Comparison of ENCODE assay signal across 1 cellular context in genomic region chr6:160992323-160993314, GRCh38.
TF ChIP-seq lines count a peak whose summit lies in the region.

No MANE protein-coding gene starts in this region.

TF ChIP-seq in K562, 482 proteins besides CTCF, POLR2A, EP300 and RAD21 (continued from another document and continues in another):
- TF ChIP-seq DLX4 (CRISPR knock-in tag; IDR thresholded peaks at IDR 0.05) (no peak), HEY1 (CRISPR knock-in tag; IDR thresholded peaks at IDR 0.05; ENCODE audit: borderline replicate concordance) (no peak), HDAC1 (IDR thresholded peaks at IDR 0.05) (peak in 1 of 2 experiments; percentile 17; a peak in 1 of 4 replicates), SMARCC2 (IDR thresholded peaks at IDR 0.05; ENCODE audit: low read depth) (peak; percentile 85), BRCA1 (IDR thresholded peaks at IDR 0.05) (no peak), BRCA1 (CRISPR knock-in tag; IDR thresholded peaks at IDR 0.05) (no peak), ZNF57 (CRISPR knock-in tag; IDR thresholded peaks at IDR 0.05) (no peak), HCFC1 (IDR thresholded peaks at IDR 0.05; ENCODE audit: low read depth, low read length) (0 out of 2 replicates have a peak, but pooled peaks have one; percentile 32), EGR1 (conservative IDR thresholded peaks at IDR 0.05) (peak; percentile 71), ZSCAN32 (CRISPR knock-in tag; IDR thresholded peaks at IDR 0.05) (no peak), DNMT1 (IDR thresholded peaks at IDR 0.05) (no peak; the same call in 1 of the 2 replicates), ZBTB2 (IDR thresholded peaks at IDR 0.05) (0 out of 2 replicates have a peak, but pooled peaks have one; percentile 10), PCBP1 (IDR thresholded peaks at IDR 0.05; ENCODE audit: low read depth, low read length, poor library complexity, severe bottlenecking) (no peak), SMARCE1 (IDR thresholded peaks at IDR 0.05) (peak; percentile 86), SMAD3 (CRISPR knock-in tag; conservative IDR thresholded peaks at IDR 0.05) (0 out of 2 replicates have a peak, but pooled peaks have one; percentile 67), FOXK1 (CRISPR knock-in tag; IDR thresholded peaks at IDR 0.05; ENCODE audit: borderline replicate concordance) (no peak; the same call in 1 of the 2 replicates), ZNF589 (CRISPR knock-in tag; IDR thresholded peaks at IDR 0.05; ENCODE audit: low read depth) (no peak), ZBTB40 (IDR thresholded peaks at IDR 0.05) (peak; percentile 29; the same call in 1 of the 2 replicates), ZBTB40 (CRISPR knock-in tag; IDR thresholded peaks at IDR 0.05) (no peak), CREM (IDR thresholded peaks at IDR 0.05; ENCODE audit: low read depth) (peak; percentile 43), BACH1 (tag; IDR thresholded peaks at IDR 0.05) (no peak), TEAD4 (IDR thresholded peaks at IDR 0.05; ENCODE audit: low read length) (peak; percentile 62), TEAD4 (CRISPR knock-in tag; IDR thresholded peaks at IDR 0.05; ENCODE audit: borderline replicate concordance) (no peak), SMC3 (conservative IDR thresholded peaks at IDR 0.05; ENCODE audit: insufficient read depth, low read depth, low read length) (peak; percentile 81; the same call in 1 of the 2 replicates), ETV6 (IDR thresholded peaks at IDR 0.05; ENCODE audit: borderline replicate concordance in 1 of 2, low read depth in 2 of 2, low read length in 1 of 2) (no peak), ETV6 (CRISPR knock-in tag; IDR thresholded peaks at IDR 0.05; ENCODE audit: borderline replicate concordance) (0 out of 2 replicates have a peak, but pooled peaks have one; percentile 6), ZNF644 (tag; IDR thresholded peaks at IDR 0.05; ENCODE audit: low read depth) (no peak), HNRNPLL (IDR thresholded peaks at IDR 0.05; ENCODE audit: low read depth, low read length, poor library complexity, severe bottlenecking) (no peak), ZBTB5 (IDR thresholded peaks at IDR 0.05) (no peak), MAZ (CRISPR knock-in tag; conservative IDR thresholded peaks at IDR 0.05 in 1 of 2, IDR thresholded peaks at IDR 0.05 in 1 of 2) (0 out of 4 replicates have a peak, but pooled peaks of 1 of the 2 experiments have one; percentile 27), HNRNPL (IDR thresholded peaks at IDR 0.05; ENCODE audit: low read depth, low read length) (no peak), MXI1 (IDR thresholded peaks at IDR 0.05; ENCODE audit: low read depth, low read length) (no peak), ZC3H11A (IDR thresholded peaks at IDR 0.05; ENCODE audit: low read depth, low read length) (no peak), ZC3H4 (CRISPR knock-in tag; IDR thresholded peaks at IDR 0.05; ENCODE audit: borderline replicate concordance) (peak; percentile 1; the same call in 1 of the 2 replicates), PHF21A (IDR thresholded peaks at IDR 0.05; ENCODE audit: borderline replicate concordance, low read depth) (no peak), ZNF695 (CRISPR knock-in tag; IDR thresholded peaks at IDR 0.05) (peak; percentile 29; the same call in 1 of the 2 replicates), ZFP30 (CRISPR knock-in tag; IDR thresholded peaks at IDR 0.05; ENCODE audit: borderline replicate concordance) (no peak), TEAD1 (CRISPR knock-in tag; IDR thresholded peaks at IDR 0.05) (peak; percentile 20 to 67; a peak in 1 of 4 replicates), HLTF (IDR thresholded peaks at IDR 0.05) (no peak; the same call in 1 of the 2 replicates), BCOR (IDR thresholded peaks at IDR 0.05) (peak; percentile 32), ZSCAN29 (IDR thresholded peaks at IDR 0.05) (0 out of 2 replicates have a peak, but pooled peaks have one; percentile 56), MLLT1 (IDR thresholded peaks at IDR 0.05) (peak; percentile 26 to 73; a peak in 2 of 4 replicates), THRB (CRISPR knock-in tag; conservative IDR thresholded peaks at IDR 0.05) (no peak), KDM4B (IDR thresholded peaks at IDR 0.05; ENCODE audit: borderline replicate concordance in 2 of 2, low read depth in 1 of 2) (no peak), CHAMP1 (IDR thresholded peaks at IDR 0.05) (peak; percentile 51; the same call in 1 of the 2 replicates), CC2D1A (IDR thresholded peaks at IDR 0.05) (peak; percentile 72)
